Comparison of ENCODE assay signal across 8 cellular contexts in genomic region chr17:4796550-4796915, GRCh38. TPM values are rescaled to one million over a fixed set of nuclear protein-coding genes. Genes with fewer than 3 reads are reported as not detected.
DNase-seq lines count a peak whose midpoint lies in the region; ATAC-seq, FAIRE-seq and TF ChIP-seq lines count a peak whose summit lies in the region.

No MANE protein-coding gene starts in this region.

- DNase-seq in Right ventricle myocardium superior (no peak), cardiac septum (ENCODE audit: low spot score) (no peak), RCC 7860 (ENCODE audit: low spot score) (peak; percentile 10), caudate nucleus (lab: John Stamatoyannopoulos, UW) (peak in 2 of 61 donors; percentile 15 to 35), left lung (no peak), SKM-1 treated with dmso at 0.1 percent for 144 hours (lab: John Stamatoyannopoulos, UW; ENCODE audit: unreplicated experiment) (no peak)

- H3K9ac ChIP-seq in subcutaneous abdominal adipose tissue (ENCODE audit: low read length in 5 of 5) = peak overlapping the region; percentile 42 to 91 (median 69)

- H3K27me3 ChIP-seq in left lung = peaks cover 0 to 10% of the 10 kb centered on the region in 2 donors
- no peaks in the 10 kb centered on the region for H3K27me3 ChIP-seq in subcutaneous abdominal adipose tissue (ENCODE audit: control insufficient read depth in 5 of 5, insufficient read depth in 4 of 5, low read length in 5 of 5)

- H3K27ac ChIP-seq in caudate nucleus (ENCODE audit: low read depth, low read length) (peak overlapping the region; percentile 64), left lung (peak overlapping the region; percentile 57 to 66), subcutaneous abdominal adipose tissue (ENCODE audit: low read depth, low read length) (peak overlapping the region; percentile 68)

- intact Hi-C loops in Right ventricle myocardium superior (cut with DNase I) (loop anchor here (5.0 kb wide), 1 partner anchor 41 kb away; no protein-coding TSS in a partner anchor), cardiac septum (cut with DNase I) (loop anchor here (2.0 kb wide), 1 partner anchor 38 kb away; no protein-coding TSS in a partner anchor), left lung (cut with DNase I) (no loop called here)

- TF ChIP-seq CTCF in left lung (IDR thresholded peaks at IDR 0.05) = no peak

- ATAC-seq in Right ventricle myocardium superior (ENCODE audit: poor library complexity) (peak; percentile 21), left lung (peak; percentile 48), HG02973 (IDR thresholded peaks at IDR 0.05; ENCODE audit: unreplicated experiment) (no peak)

- H3K4me1 ChIP-seq in left lung (peaks cover 7 to 12% of the 10 kb centered on the region in 2 donors), subcutaneous abdominal adipose tissue (ENCODE audit: control insufficient read depth in 5 of 5, insufficient read depth in 5 of 5, low read length in 5 of 5) (peaks cover 0 to 17% (median 10%) of the 10 kb centered on the region in 5 donors)

- H3K36me3 ChIP-seq in left lung (peaks cover 0 to 27% of the 10 kb centered on the region in 2 donors), subcutaneous abdominal adipose tissue (ENCODE audit: control insufficient read depth in 5 of 5, insufficient read depth in 5 of 5, low read length in 5 of 5) (peaks cover 0 to 25% (median 19%) of the 10 kb centered on the region in 5 donors)

- FAIRE-seq in RCC 7860 (lab: Jason Lieb, UNC) = no peak

- H3K4me3 ChIP-seq in left lung (peak overlapping the region; percentile 60 to 89), subcutaneous abdominal adipose tissue (ENCODE audit: low read depth in 1 of 5, low read length in 5 of 5) (peak overlapping the region; percentile 80 to 100 (median 84))

- H3K9me3 ChIP-seq in left lung (no peaks in the 10 kb centered on the region), subcutaneous abdominal adipose tissue (ENCODE audit: control insufficient read depth in 5 of 5, low read length in 5 of 5) (no peaks in the 10 kb centered on the region)

RNA-seq across cellular contexts. Expression of gene PSMB6, which starts 0.6 kb away (rescaled TPM):
- total RNA-seq in Right ventricle myocardium superior (214 TPM), cardiac septum (147 TPM), left lung (100 to 1,000 TPM; 102 to 129 TPM)

RNA-seq across cellular contexts. Expression of gene GLTPD2, which starts 7.8 kb away (rescaled TPM):
- total RNA-seq in Right ventricle myocardium superior (not detected), cardiac septum (not detected), left lung (not detected)

RNA-seq across cellular contexts. Expression of gene VMO1, which starts 10.4 kb away (rescaled TPM):
- total RNA-seq in Right ventricle myocardium superior = 0.62 TPM
- 0.97 TPM for total RNA-seq in cardiac septum
- 1 to 10 TPM; 2.1 to 6.0 TPM for total RNA-seq in left lung

RNA-seq across cellular contexts. Expression of gene PLD2, which starts 10.4 kb away (rescaled TPM):
- total RNA-seq in Right ventricle myocardium superior (13.6 TPM), cardiac septum (9.5 TPM), left lung (10 to 100 TPM; 30.0 to 34.7 TPM)

Comparison
In these comparisons a context has a peak if more than half of its experiments do, and no peak if none do; other contexts are left out.
1. intact Hi-C loops: an anchor here in Right ventricle myocardium superior (5.0 kb wide) and cardiac septum (2.0 kb wide); none called in left lung.